ENCODE assay signal across 8 cellular contexts in genomic region chr19:17996826-17997316, GRCh38. TPM values are rescaled to one million over a fixed set of nuclear protein-coding genes. Genes with fewer than 3 reads are reported as not detected.
DNase-seq lines count a peak whose midpoint lies in the region; ATAC-seq and TF ChIP-seq lines count a peak whose summit lies in the region.

No MANE protein-coding gene starts in this region.

- peaks cover 24% of the 10 kb centered on the region for H3K4me1 Mint-ChIP-seq in CD4-positive, alpha-beta T cell (ENCODE audit: low read depth)

- CTCF ChIA-PET in CD4-positive, alpha-beta T cell (lab: Charles Lee), result interaction anchor here (0.5 to 5.2 kb wide), 22 partner anchors 11 to 900 kb away, joined by 3 to 89 read pairs (median 4); partner anchors contain the start of genes ARRDC2, CCDC124, PIK3R2 and RPL18A

- POLR2A ChIA-PET in CD4-positive, alpha-beta T cell (lab: Charles Lee), result interaction anchor here (0.9 to 3.3 kb wide), 4 partner anchors 50 to 137 kb away, joined by 3 to 25 read pairs (median 10); partner anchors contain the start of genes CCDC124 and RPL18A

- peak; percentile 26 for ATAC-seq in CD4-positive, alpha-beta T cell (ENCODE audit: poor library complexity)
- ATAC-seq in left colon, result peak; percentile 48
- ATAC-seq in HG02981 (IDR thresholded peaks at IDR 0.05; ENCODE audit: unreplicated experiment), result no peak

- peaks cover 4% of the 10 kb centered on the region for H3K27me3 Mint-ChIP-seq in CD4-positive, alpha-beta T cell

- no peaks in the 10 kb centered on the region for H3K27me3 ChIP-seq in CD4-positive, alpha-beta T cell (ENCODE audit: control insufficient read depth, insufficient read depth, low read length)

- H3K9me3 ChIP-seq in CD4-positive, alpha-beta T cell (ENCODE audit: control insufficient read depth, low read length), result no peaks in the 10 kb centered on the region

- peak overlapping the region; percentile 20 for H3K4me3 Mint-ChIP-seq in CD4-positive, alpha-beta T cell

- peak; percentile 98 for TF ChIP-seq CTCF in CD4-positive, alpha-beta T cell (IDR thresholded peaks at IDR 0.05)

- intact Hi-C loops in CD4-positive, alpha-beta T cell (cut with DNase I, micrococcal nuclease), result loop anchor here (1.0 to 5.0 kb wide), 3 partner anchors 50 to 295 kb away; no protein-coding TSS in a partner anchor
- intact Hi-C loops in left colon (cut with DNase I, micrococcal nuclease), result loop anchor here (2.0 to 5.0 kb wide), 2 partner anchors 58 to 60 kb away; no protein-coding TSS in a partner anchor

- DNase-seq in CD4-positive, alpha-beta T cell, result peak; percentile 75 to 91 (median 84)
- DNase-seq in HCEC 1CT (peak; percentile 49), NCI-H345 (lab: John Stamatoyannopoulos, UW) (peak; percentile 64), caudate nucleus (lab: John Stamatoyannopoulos, UW) (peak in 58 of 61 donors; percentile 8 to 84 (median 66)), left colon (peak; percentile 69 to 87)
- DNase-seq in activated CD4-positive, alpha-beta T cell treated with anti-CD3 and anti-CD28 coated beads for 1 hour, result peak; percentile 77
- peak; percentile 89 for DNase-seq in stimulated activated CD4-positive, alpha-beta T cell treated with anti-CD3 and anti-CD28 coated beads, Interleukin-4, amount 100 ng/mL, for 24 hours

- H3K9me3 Mint-ChIP-seq in CD4-positive, alpha-beta T cell, result no peaks in the 10 kb centered on the region

- peaks cover 5% of the 10 kb centered on the region for H3K36me3 Mint-ChIP-seq in CD4-positive, alpha-beta T cell (ENCODE audit: low read depth)

- peak overlapping the region; percentile 52 for H3K27ac Mint-ChIP-seq in CD4-positive, alpha-beta T cell

- H3K27ac ChIP-seq in CD4-positive, alpha-beta T cell (ENCODE audit: low read depth, low read length), result no peak overlapping the region
- H3K27ac ChIP-seq in caudate nucleus (ENCODE audit: low read depth, low read length), result no peak overlapping the region

RNA-seq across cellular contexts. Expression of gene ARRDC2, which starts 11.1 kb away (rescaled TPM):
- 100 to 1,000 TPM; 325 to 341 TPM for total RNA-seq in CD4-positive, alpha-beta T cell
- total RNA-seq in left colon, result 10 to 100 TPM; 21.0 to 27.7 TPM

RNA-seq across cellular contexts. Expression of gene KCNN1, which starts 30.0 kb away (rescaled TPM):
- total RNA-seq in CD4-positive, alpha-beta T cell, result not detected
- total RNA-seq in left colon, result under 1 TPM in 1 of 2 donors, not detected in 1; 0.14 TPM

Comparison
In these comparisons a context has a peak if more than half of its experiments do, and no peak if none do; other contexts are left out.
1. RNA of gene ARRDC2, which starts 11.1 kb away (total RNA-seq): 325 to 341 TPM in CD4-positive, alpha-beta T cell; 21.0 to 27.7 TPM in left colon; every median in the first group is over 10 times any median in the second.
2. Peak in every context shown above with its lines, with median percentiles within 50 percentile points of each other: DNase-seq.